1 cellular context compared by ENCODE assay signal in the genomic region with DNA sequence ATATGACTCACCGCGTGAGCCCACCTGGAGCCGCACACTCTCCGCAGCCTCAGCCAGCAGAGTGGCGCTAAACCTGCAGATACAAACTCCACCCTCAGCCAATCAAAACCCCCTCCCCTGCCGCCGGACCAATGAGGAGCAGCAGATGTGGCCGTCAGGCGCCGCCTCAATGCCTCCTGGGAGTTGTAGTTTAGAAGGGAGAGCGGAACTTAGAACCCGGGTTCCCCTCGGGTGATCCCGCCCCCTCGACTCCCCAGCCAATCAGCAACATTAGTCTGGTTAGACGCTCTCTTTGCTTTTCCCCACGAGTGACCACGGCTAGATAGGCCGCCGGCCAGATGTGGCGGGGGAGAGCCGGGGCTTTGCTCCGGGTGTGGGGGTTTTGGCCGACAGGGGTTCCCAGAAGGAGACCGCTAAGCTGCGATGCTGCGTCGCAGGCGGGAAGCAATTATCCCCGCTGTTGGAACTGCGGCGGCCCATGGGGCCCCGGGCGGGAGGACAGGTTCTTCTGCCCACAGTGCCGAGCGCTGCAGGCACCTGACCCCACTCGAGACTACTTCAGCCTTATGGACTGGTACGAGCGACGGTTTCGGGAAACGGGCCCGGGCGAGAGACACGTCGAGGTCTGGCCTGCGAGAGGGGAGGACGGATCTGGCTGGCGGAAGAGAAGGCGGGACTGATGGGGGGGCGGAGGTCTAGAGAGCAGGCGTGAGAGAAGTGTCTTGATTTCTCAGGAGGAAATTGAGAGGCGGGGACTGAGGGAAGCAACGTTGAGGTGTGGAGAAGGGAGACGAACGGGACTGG.
TF ChIP-seq lines count a peak whose summit lies in the region.

A gene (minus strand): TSS at position 63 of the 804 bp plus-strand sequence. CDS start 7,099 bp downstream, outside the sequence.
A gene with protein sequence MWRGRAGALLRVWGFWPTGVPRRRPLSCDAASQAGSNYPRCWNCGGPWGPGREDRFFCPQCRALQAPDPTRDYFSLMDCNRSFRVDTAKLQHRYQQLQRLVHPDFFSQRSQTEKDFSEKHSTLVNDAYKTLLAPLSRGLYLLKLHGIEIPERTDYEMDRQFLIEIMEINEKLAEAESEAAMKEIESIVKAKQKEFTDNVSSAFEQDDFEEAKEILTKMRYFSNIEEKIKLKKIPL (plus strand): TSS at position 282 of the 804 bp plus-strand sequence. CDS start 57 bp downstream, at position 339.

TF ChIP-seq in GM12878, 131 proteins besides CTCF, POLR2A, EP300 and RAD21 (continued from another document and continues in another):
- TF ChIP-seq, protein P1, sequence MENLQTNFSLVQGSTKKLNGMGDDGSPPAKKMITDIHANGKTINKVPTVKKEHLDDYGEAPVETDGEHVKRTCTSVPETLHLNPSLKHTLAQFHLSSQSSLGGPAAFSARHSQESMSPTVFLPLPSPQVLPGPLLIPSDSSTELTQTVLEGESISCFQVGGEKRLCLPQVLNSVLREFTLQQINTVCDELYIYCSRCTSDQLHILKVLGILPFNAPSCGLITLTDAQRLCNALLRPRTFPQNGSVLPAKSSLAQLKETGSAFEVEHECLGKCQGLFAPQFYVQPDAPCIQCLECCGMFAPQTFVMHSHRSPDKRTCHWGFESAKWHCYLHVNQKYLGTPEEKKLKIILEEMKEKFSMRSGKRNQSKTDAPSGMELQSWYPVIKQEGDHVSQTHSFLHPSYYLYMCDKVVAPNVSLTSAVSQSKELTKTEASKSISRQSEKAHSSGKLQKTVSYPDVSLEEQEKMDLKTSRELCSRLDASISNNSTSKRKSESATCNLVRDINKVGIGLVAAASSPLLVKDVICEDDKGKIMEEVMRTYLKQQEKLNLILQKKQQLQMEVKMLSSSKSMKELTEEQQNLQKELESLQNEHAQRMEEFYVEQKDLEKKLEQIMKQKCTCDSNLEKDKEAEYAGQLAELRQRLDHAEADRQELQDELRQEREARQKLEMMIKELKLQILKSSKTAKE (IDR thresholded peaks at IDR 0.05; ENCODE audit: low read depth, poor library complexity, severe bottlenecking) = no peak
- peak; percentile 98; the same call in 1 of the 2 replicates for TF ChIP-seq HDGF (IDR thresholded peaks at IDR 0.05)
- TF ChIP-seq HDAC6 (IDR thresholded peaks at IDR 0.05; ENCODE audit: unreplicated experiment) = no peak
- TF ChIP-seq, protein P2, sequence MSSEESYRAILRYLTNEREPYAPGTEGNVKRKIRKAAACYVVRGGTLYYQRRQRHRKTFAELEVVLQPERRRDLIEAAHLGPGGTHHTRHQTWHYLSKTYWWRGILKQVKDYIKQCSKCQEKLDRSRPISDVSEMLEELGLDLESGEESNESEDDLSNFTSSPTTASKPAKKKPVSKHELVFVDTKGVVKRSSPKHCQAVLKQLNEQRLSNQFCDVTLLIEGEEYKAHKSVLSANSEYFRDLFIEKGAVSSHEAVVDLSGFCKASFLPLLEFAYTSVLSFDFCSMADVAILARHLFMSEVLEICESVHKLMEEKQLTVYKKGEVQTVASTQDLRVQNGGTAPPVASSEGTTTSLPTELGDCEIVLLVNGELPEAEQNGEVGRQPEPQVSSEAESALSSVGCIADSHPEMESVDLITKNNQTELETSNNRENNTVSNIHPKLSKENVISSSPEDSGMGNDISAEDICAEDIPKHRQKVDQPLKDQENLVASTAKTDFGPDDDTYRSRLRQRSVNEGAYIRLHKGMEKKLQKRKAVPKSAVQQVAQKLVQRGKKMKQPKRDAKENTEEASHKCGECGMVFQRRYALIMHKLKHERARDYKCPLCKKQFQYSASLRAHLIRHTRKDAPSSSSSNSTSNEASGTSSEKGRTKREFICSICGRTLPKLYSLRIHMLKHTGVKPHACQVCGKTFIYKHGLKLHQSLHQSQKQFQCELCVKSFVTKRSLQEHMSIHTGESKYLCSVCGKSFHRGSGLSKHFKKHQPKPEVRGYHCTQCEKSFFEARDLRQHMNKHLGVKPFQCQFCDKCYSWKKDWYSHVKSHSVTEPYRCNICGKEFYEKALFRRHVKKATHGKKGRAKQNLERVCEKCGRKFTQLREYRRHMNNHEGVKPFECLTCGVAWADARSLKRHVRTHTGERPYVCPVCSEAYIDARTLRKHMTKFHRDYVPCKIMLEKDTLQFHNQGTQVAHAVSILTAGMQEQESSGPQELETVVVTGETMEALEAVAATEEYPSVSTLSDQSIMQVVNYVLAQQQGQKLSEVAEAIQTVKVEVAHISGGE (CRISPR knock-in tag; IDR thresholded peaks at IDR 0.05) = no peak
- 0 out of 2 replicates have a peak, but pooled peaks have one; percentile 36 for TF ChIP-seq STAT3 (IDR thresholded peaks at IDR 0.05; ENCODE audit: low read depth, low read length)
- no peak for TF ChIP-seq ZZZ3 (IDR thresholded peaks at IDR 0.05; ENCODE audit: control insufficient read depth, insufficient read length, low read depth)
- TF ChIP-seq, protein P3, sequence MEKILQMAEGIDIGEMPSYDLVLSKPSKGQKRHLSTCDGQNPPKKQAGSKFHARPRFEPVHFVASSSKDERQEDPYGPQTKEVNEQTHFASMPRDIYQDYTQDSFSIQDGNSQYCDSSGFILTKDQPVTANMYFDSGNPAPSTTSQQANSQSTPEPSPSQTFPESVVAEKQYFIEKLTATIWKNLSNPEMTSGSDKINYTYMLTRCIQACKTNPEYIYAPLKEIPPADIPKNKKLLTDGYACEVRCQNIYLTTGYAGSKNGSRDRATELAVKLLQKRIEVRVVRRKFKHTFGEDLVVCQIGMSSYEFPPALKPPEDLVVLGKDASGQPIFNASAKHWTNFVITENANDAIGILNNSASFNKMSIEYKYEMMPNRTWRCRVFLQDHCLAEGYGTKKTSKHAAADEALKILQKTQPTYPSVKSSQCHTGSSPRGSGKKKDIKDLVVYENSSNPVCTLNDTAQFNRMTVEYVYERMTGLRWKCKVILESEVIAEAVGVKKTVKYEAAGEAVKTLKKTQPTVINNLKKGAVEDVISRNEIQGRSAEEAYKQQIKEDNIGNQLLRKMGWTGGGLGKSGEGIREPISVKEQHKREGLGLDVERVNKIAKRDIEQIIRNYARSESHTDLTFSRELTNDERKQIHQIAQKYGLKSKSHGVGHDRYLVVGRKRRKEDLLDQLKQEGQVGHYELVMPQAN (conservative IDR thresholded peaks at IDR 0.05) = peak; percentile 42
- TF ChIP-seq, protein P4, sequence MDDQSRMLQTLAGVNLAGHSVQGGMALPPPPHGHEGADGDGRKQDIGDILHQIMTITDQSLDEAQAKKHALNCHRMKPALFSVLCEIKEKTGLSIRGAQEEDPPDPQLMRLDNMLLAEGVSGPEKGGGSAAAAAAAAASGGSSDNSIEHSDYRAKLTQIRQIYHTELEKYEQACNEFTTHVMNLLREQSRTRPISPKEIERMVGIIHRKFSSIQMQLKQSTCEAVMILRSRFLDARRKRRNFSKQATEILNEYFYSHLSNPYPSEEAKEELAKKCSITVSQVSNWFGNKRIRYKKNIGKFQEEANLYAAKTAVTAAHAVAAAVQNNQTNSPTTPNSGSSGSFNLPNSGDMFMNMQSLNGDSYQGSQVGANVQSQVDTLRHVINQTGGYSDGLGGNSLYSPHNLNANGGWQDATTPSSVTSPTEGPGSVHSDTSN (IDR thresholded peaks at IDR 0.05; ENCODE audit: insufficient replicate concordance, low read depth, low read length) = peak; percentile 7
- TF ChIP-seq, protein P5, sequence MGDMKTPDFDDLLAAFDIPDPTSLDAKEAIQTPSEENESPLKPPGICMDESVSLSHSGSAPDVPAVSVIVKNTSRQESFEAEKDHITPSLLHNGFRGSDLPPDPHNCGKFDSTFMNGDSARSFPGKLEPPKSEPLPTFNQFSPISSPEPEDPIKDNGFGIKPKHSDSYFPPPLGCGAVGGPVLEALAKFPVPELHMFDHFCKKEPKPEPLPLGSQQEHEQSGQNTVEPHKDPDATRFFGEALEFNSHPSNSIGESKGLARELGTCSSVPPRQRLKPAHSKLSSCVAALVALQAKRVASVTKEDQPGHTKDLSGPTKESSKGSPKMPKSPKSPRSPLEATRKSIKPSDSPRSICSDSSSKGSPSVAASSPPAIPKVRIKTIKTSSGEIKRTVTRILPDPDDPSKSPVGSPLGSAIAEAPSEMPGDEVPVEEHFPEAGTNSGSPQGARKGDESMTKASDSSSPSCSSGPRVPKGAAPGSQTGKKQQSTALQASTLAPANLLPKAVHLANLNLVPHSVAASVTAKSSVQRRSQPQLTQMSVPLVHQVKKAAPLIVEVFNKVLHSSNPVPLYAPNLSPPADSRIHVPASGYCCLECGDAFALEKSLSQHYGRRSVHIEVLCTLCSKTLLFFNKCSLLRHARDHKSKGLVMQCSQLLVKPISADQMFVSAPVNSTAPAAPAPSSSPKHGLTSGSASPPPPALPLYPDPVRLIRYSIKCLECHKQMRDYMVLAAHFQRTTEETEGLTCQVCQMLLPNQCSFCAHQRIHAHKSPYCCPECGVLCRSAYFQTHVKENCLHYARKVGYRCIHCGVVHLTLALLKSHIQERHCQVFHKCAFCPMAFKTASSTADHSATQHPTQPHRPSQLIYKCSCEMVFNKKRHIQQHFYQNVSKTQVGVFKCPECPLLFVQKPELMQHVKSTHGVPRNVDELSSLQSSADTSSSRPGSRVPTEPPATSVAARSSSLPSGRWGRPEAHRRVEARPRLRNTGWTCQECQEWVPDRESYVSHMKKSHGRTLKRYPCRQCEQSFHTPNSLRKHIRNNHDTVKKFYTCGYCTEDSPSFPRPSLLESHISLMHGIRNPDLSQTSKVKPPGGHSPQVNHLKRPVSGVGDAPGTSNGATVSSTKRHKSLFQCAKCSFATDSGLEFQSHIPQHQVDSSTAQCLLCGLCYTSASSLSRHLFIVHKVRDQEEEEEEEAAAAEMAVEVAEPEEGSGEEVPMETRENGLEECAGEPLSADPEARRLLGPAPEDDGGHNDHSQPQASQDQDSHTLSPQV (IDR thresholded peaks at IDR 0.05) = no peak
- peak; percentile 69; the same call in 1 of the 2 replicates for TF ChIP-seq RB1 (IDR thresholded peaks at IDR 0.05; ENCODE audit: borderline replicate concordance)
- no peak for TF ChIP-seq HDAC2 (IDR thresholded peaks at IDR 0.05)
- TF ChIP-seq IRF4 (IDR thresholded peaks at IDR 0.05; ENCODE audit: low read depth, low read length) = no peak; the same call in 1 of the 2 replicates
- peak; percentile 51; the same call in 1 of the 2 replicates for TF ChIP-seq SMAD5 (IDR thresholded peaks at IDR 0.05; ENCODE audit: low read depth)
- TF ChIP-seq, protein P6, sequence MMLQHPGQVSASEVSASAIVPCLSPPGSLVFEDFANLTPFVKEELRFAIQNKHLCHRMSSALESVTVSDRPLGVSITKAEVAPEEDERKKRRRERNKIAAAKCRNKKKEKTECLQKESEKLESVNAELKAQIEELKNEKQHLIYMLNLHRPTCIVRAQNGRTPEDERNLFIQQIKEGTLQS (IDR thresholded peaks at IDR 0.05; ENCODE audit: borderline replicate concordance, extremely low read depth, low read depth, low read length) = no peak
- TF ChIP-seq MYC (IDR thresholded peaks at IDR 0.05; ENCODE audit: insufficient read depth, insufficient read length, insufficient replicate concordance, low read length, severe bottlenecking) = no peak
- TF ChIP-seq, protein P7, sequence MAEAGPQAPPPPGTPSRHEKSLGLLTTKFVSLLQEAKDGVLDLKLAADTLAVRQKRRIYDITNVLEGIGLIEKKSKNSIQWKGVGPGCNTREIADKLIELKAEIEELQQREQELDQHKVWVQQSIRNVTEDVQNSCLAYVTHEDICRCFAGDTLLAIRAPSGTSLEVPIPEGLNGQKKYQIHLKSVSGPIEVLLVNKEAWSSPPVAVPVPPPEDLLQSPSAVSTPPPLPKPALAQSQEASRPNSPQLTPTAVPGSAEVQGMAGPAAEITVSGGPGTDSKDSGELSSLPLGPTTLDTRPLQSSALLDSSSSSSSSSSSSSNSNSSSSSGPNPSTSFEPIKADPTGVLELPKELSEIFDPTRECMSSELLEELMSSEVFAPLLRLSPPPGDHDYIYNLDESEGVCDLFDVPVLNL (IDR thresholded peaks at IDR 0.05; ENCODE audit: low read depth, low read length) = peak; percentile 94
- TF ChIP-seq FOXM1 (IDR thresholded peaks at IDR 0.05; ENCODE audit: low read depth, low read length) = 0 out of 2 replicates have a peak, but pooled peaks have one; percentile 20
- TF ChIP-seq POU2F2 (IDR thresholded peaks at IDR 0.05; ENCODE audit: borderline replicate concordance, low read depth, low read length) = peak; percentile 33; the same call in 1 of the 3 replicates
- TF ChIP-seq CHD2 (IDR thresholded peaks at IDR 0.05; ENCODE audit: borderline replicate concordance, low read depth, low read length) = peak; percentile 94
- TF ChIP-seq SIX5 (IDR thresholded peaks at IDR 0.05; ENCODE audit: low read depth, low read length, severe bottlenecking) = peak; percentile 87
- TF ChIP-seq IKZF2 (IDR thresholded peaks at IDR 0.05) = peak in 1 of 2 experiments; percentile 79; a peak in 2 of 4 replicates
- TF ChIP-seq TARDBP (IDR thresholded peaks at IDR 0.05; ENCODE audit: borderline replicate concordance) = no peak; the same call in 1 of the 2 replicates
- no peak for TF ChIP-seq SUPT20H (IDR thresholded peaks at IDR 0.05; ENCODE audit: borderline replicate concordance, control insufficient read depth, low read depth, low read length)
- TF ChIP-seq NFXL1 (IDR thresholded peaks at IDR 0.05; ENCODE audit: borderline replicate concordance) = no peak
- TF ChIP-seq DPF2 (IDR thresholded peaks at IDR 0.05) = 0 out of 2 replicates have a peak, but pooled peaks have one; percentile 65
- peak; percentile 86; the same call in 1 of the 2 replicates for TF ChIP-seq BACH1 (IDR thresholded peaks at IDR 0.05; ENCODE audit: borderline replicate concordance)
- TF ChIP-seq KLF5 (IDR thresholded peaks at IDR 0.05; ENCODE audit: partially characterized antibody) = peak; percentile 46
- TF ChIP-seq, protein P8, sequence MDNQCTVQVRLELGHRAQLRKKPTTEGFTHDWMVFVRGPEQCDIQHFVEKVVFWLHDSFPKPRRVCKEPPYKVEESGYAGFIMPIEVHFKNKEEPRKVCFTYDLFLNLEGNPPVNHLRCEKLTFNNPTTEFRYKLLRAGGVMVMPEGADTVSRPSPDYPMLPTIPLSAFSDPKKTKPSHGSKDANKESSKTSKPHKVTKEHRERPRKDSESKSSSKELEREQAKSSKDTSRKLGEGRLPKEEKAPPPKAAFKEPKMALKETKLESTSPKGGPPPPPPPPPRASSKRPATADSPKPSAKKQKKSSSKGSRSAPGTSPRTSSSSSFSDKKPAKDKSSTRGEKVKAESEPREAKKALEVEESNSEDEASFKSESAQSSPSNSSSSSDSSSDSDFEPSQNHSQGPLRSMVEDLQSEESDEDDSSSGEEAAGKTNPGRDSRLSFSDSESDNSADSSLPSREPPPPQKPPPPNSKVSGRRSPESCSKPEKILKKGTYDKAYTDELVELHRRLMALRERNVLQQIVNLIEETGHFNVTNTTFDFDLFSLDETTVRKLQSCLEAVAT (IDR thresholded peaks at IDR 0.05) = peak; percentile 82
- TF ChIP-seq POLR2AphosphoS5 (IDR thresholded peaks at IDR 0.05; ENCODE audit: low read length) = peak; percentile 76
- peak in 1 of 2 experiments; percentile 82; a peak in 2 of 4 replicates for TF ChIP-seq BHLHE40 (IDR thresholded peaks at IDR 0.05; ENCODE audit: borderline replicate concordance in 1 of 2, low read depth in 2 of 2, low read length in 1 of 2)
- TF ChIP-seq ZNF207 (IDR thresholded peaks at IDR 0.05; ENCODE audit: borderline replicate concordance) = peak; percentile 64; the same call in 1 of the 2 replicates
- no peak for TF ChIP-seq ZNF384 (IDR thresholded peaks at IDR 0.05; ENCODE audit: borderline replicate concordance, low read depth, low read length)
- no peak for TF ChIP-seq TCF7 (IDR thresholded peaks at IDR 0.05; ENCODE audit: borderline replicate concordance)
